ENCODE assay signal across 8 cellular contexts in genomic region chr17:28494445-28495188, GRCh38. TPM values are rescaled to one million over a fixed set of nuclear protein-coding genes. Genes with fewer than 3 reads are reported as not detected.
DNase-seq lines count a peak whose midpoint lies in the region; ATAC-seq and TF ChIP-seq lines count a peak whose summit lies in the region.

No MANE protein-coding gene starts in this region.

- TF ChIP-seq RAD21 in Ishikawa (IDR thresholded peaks at IDR 0.05; ENCODE audit: low read depth): peak; percentile 99

- no peaks in the 10 kb centered on the region for H3K36me3 Mint-ChIP-seq in activated T-helper 17 cell treated with anti-CD3 and anti-CD28 coated beads, Interleukin-2, amount 50 U/mL, for 72 hours (ENCODE audit: low read depth)

- no peaks in the 10 kb centered on the region for H3K36me3 ChIP-seq in tibial artery

- H3K9me3 ChIP-seq in tibial artery: no peaks in the 10 kb centered on the region

- peaks cover 0 to 12% (median 0%) of the 10 kb centered on the region in 4 donors for H3K4me1 ChIP-seq in tibial artery

- TF ChIP-seq CTCF in GM10266 (IDR thresholded peaks at IDR 0.05; ENCODE audit: control insufficient read depth, insufficient read depth, low read depth, missing control alignments) (peak; percentile 96), foreskin fibroblast (IDR thresholded peaks at IDR 0.05; ENCODE audit: low read depth, low read length) (peak; percentile 87), omental fat pad (IDR thresholded peaks at IDR 0.05) (no peak), tibial artery (IDR thresholded peaks at IDR 0.05) (peak; percentile 74 to 79)

- H3K4me1 Mint-ChIP-seq in activated T-helper 17 cell treated with anti-CD3 and anti-CD28 coated beads, Interleukin-2, amount 50 U/mL, for 72 hours: no peaks in the 10 kb centered on the region

- peaks cover 0 to 62% of the 10 kb centered on the region in 2 donors for H3K27me3 ChIP-seq in tibial artery

- H3K4me3 ChIP-seq in foreskin fibroblast (ENCODE audit: low read depth in 1 of 2, low read length in 2 of 2): no peak overlapping the region
- H3K4me3 ChIP-seq in tibial artery: no peak overlapping the region

- no peak overlapping the region for H3K4me3 Mint-ChIP-seq in activated T-helper 17 cell treated with anti-CD3 and anti-CD28 coated beads, Interleukin-2, amount 50 U/mL, for 72 hours

- H3K27me3 Mint-ChIP-seq in activated T-helper 17 cell treated with anti-CD3 and anti-CD28 coated beads, Interleukin-2, amount 50 U/mL, for 72 hours: peaks cover 5% of the 10 kb centered on the region

- no peak overlapping the region for H3K27ac Mint-ChIP-seq in activated T-helper 17 cell treated with anti-CD3 and anti-CD28 coated beads, Interleukin-2, amount 50 U/mL, for 72 hours

- intact Hi-C loops in tibial artery (cut with DNase I; ENCODE audit: low total_unique reads): loop anchor here (5.0 kb wide), 1 partner anchor 118 kb away; the partner anchor contains the start of gene RSKR

- no peak overlapping the region for H3K27ac ChIP-seq in tibial artery

- no peak for TF ChIP-seq EP300 in Ishikawa (IDR thresholded peaks at IDR 0.05; ENCODE audit: borderline replicate concordance)

- peak; percentile 84 for DNase-seq in GM10266 (ENCODE audit: extremely low spot score)
- DNase-seq in RPMI7951 (ENCODE audit: low read depth): peak; percentile 51
- DNase-seq in foreskin fibroblast: peak; percentile 54 to 88
- DNase-seq in omental fat pad (ENCODE audit: low spot score): peak; percentile 46
- DNase-seq in tibial artery: peak; percentile 46 to 78

- peak; percentile 87 for ATAC-seq in activated T-helper 17 cell treated with anti-CD3 and anti-CD28 coated beads, Interleukin-2, amount 50 U/mL, for 72 hours (replicated peaks)
- ATAC-seq in omental fat pad (ENCODE audit: low FRiP score) (peak; percentile 72), GM21390 (IDR thresholded peaks at IDR 0.05; ENCODE audit: unreplicated experiment) (no peak)

- no peaks in the 10 kb centered on the region for H3K9me3 Mint-ChIP-seq in activated T-helper 17 cell treated with anti-CD3 and anti-CD28 coated beads, Interleukin-2, amount 50 U/mL, for 72 hours

TF ChIP-seq in Ishikawa, 13 proteins besides CTCF, POLR2A, EP300 and RAD21:
- no peak for TF ChIP-seq CEBPB (IDR thresholded peaks at IDR 0.05)
- TF ChIP-seq, protein P1, sequence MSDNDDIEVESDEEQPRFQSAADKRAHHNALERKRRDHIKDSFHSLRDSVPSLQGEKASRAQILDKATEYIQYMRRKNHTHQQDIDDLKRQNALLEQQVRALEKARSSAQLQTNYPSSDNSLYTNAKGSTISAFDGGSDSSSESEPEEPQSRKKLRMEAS (IDR thresholded peaks at IDR 0.05): no peak
- no peak for TF ChIP-seq TEAD4 (IDR thresholded peaks at IDR 0.05)
- TF ChIP-seq YY1 (IDR thresholded peaks at IDR 0.05; ENCODE audit: low read depth): no peak
- no peak for TF ChIP-seq NFIC (IDR thresholded peaks at IDR 0.05)
- no peak for TF ChIP-seq REST (IDR thresholded peaks at IDR 0.05; ENCODE audit: low read depth)
- no peak for TF ChIP-seq TCF12 (IDR thresholded peaks at IDR 0.05; ENCODE audit: low read depth)

RNA-seq across cellular contexts. Expression of gene FOXN1, which starts 11.5 kb away (rescaled TPM):
- not detected in 2 replicates for total RNA-seq in RPMI7951 (2014; rRNA removed; shearing (Covaris generic))
- total RNA-seq in activated T-helper 17 cell treated with anti-CD3 and anti-CD28 coated beads, Interleukin-2, amount 50 U/mL, for 72 hours: not detected
- not detected for total RNA-seq in omental fat pad

RNA-seq across cellular contexts. Expression of gene SLC13A2, which starts 21.2 kb away (rescaled TPM):
- total RNA-seq in RPMI7951 (2014; rRNA removed; shearing (Covaris generic)): not detected in 2 replicates
- total RNA-seq in activated T-helper 17 cell treated with anti-CD3 and anti-CD28 coated beads, Interleukin-2, amount 50 U/mL, for 72 hours: not detected
- total RNA-seq in omental fat pad: not detected

RNA-seq across cellular contexts. Expression of gene UNC119, which starts 57.8 kb away (rescaled TPM):
- 21.7 and 24.7 TPM in 2 replicates for total RNA-seq in RPMI7951 (2014; rRNA removed; shearing (Covaris generic))
- 10 to 100 TPM; 39.1 to 67.7 TPM for total RNA-seq in activated T-helper 17 cell treated with anti-CD3 and anti-CD28 coated beads, Interleukin-2, amount 50 U/mL, for 72 hours
- 10 to 100 TPM; 16.8 to 32.6 (median 24.6) TPM for total RNA-seq in omental fat pad

Comparison
In these comparisons a context has a peak if more than half of its experiments do, and no peak if none do; other contexts are left out.
1. CTCF ChIP-seq: peak in GM10266 (single experiment), foreskin fibroblast (single experiment) and tibial artery (2 of 2); none in omental fat pad (0 of 3).
2. Peak in every context shown above with its lines, with median percentiles within 50 percentile points of each other: DNase-seq.